34 cellular contexts compared by ENCODE assay signal in the genomic region with DNA sequence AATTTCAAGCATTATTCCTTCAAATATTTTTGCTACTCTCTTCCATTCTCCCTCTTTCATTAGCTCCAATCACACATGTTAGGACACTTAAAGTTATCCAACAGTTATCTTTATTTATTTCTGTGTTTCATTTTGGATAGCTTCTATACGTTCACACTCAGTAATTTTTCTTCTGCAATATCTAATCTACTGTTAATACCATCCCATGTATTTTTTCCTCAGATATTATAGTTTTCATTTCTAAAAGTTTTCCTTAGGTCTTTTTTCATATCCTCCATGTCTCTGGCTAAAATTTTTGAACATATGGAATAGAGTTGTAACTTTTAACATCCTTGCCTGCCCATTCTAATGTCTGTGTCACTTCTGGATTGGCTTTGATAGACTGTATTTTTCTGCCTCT.
"Had no signal": no experiment of that assay in that cellular context is flagged by ENCODE, and none has a peak within 500 bp of the region (broad histone marks: within the 10 kb centered on the region; RNA-seq: fewer than 3 reads in every experiment).

No MANE protein-coding gene starts in this region.

- H3K27me3 ChIP-seq: MG63 had no signal

- DNase-seq: Karpas-422, Kasumi-1, MG63, MM.1S, MV-4-11, NCI-H1048, NCI-H1092, NCI-H1092 treated with DMSO at 0.1 percent for 48 hours, NCI-H1105, NCI-H1105 treated with DMSO at 0.1 percent for 48 hours, NCI-H1417, NCI-H1417 treated with DMSO at 0.1 percent for 48 hours, NCI-H1436, NCI-H1436 treated with DMSO at 0.1 percent for 48 hours, NCI-H146, NCI-H1694, NCI-H1694 treated with DMSO at 0.1 percent for 48 hours, NCI-H187, NCI-H187 treated with DMSO at 0.1 percent for 48 hours, NCI-H1930, NCI-H2029, NCI-H2029 treated with DMSO at 0.1 percent for 48 hours, NCI-H2081, NCI-H2081 treated with DMSO at 0.1 percent for 48 hours, NCI-H2107, NCI-H2171, NCI-H2171 treated with DMSO at 0.1 percent for 48 hours, NCI-H2227 treated with DMSO at 0.1 percent for 48 hours, NCI-H226, NCI-H345, NCI-H446, NCI-H446 treated with DMSO at 0.1 percent for 48 hours, NCI-H510A, NCI-H510A treated with DMSO at 0.1 percent for 48 hours had no signal

- H3K36me3 ChIP-seq: MG63 had no signal

- H3K9me3 ChIP-seq: MG63 had no signal

- H3K4me3 ChIP-seq: MG63 had no signal
